8 cellular contexts compared by ENCODE assay signal in the genomic region with DNA sequence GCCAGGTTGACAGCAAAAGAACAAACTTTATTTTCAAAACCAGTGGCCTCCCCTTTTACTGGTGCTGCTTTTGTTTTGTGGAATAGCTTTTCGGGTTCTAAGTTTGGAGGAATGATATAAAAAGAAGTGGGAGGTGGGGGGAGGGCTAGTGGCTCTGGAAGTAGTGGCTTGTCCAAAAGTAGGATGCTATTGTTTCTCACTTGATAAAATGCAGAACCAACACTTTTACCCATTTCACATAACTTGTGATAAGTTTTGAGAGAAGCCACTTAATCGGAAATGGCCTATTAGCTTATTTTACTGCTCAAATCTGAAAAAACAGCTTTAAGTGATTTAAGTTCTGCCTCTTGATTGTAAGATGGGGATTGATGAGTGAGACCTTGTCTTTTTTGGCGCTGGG. TPM values are rescaled to one million over a fixed set of nuclear protein-coding genes. Genes with fewer than 3 reads are reported as not detected.
DNase-seq lines count a peak whose midpoint lies in the region; ATAC-seq and TF ChIP-seq lines count a peak whose summit lies in the region.

No MANE protein-coding gene starts in this region.

- H3K4me3 Mint-ChIP-seq in activated naive CD4-positive, alpha-beta T cell treated with anti-CD3 and anti-CD28 coated beads, Interleukin-2, amount 10 ng/mL, durations not matched to agents 7 days and 5 days = peak overlapping the region; percentile 100

- peak overlapping the region in 3 of 4 donors; percentile 63 to 82 (median 71) for H3K4me3 ChIP-seq in adrenal gland
- H3K4me3 ChIP-seq in lower leg skin (ENCODE audit: low read depth, poor library complexity, severe bottlenecking) = peak overlapping the region; percentile 61
- H3K4me3 ChIP-seq in upper lobe of left lung = peak overlapping the region; percentile 59 to 82 (median 64)

- H3K27me3 ChIP-seq in adrenal gland (no peaks in the 10 kb centered on the region), upper lobe of left lung (no peaks in the 10 kb centered on the region)

- H3K9me3 ChIP-seq in adrenal gland (replicated peaks in 1 of 3) (no peaks in the 10 kb centered on the region), upper lobe of left lung (no peaks in the 10 kb centered on the region)

- DNase-seq in activated naive CD4-positive, alpha-beta T cell treated with anti-CD3 and anti-CD28 coated beads, Interleukin-2, amount 10 ng/mL, durations not matched to agents 7 days and 5 days = no peak
- no peak for DNase-seq in activated naive CD4-positive, alpha-beta T cell (lab: John Stamatoyannopoulos, UW)
- DNase-seq in adrenal gland = no peak
- DNase-seq in lower leg skin (ENCODE audit: low spot score in 2 of 2) = no peak
- no peak for DNase-seq in upper lobe of left lung
- DNase-seq in NCI-H1048 (lab: John Stamatoyannopoulos, UW) = no peak

- no peaks in the 10 kb centered on the region for H3K36me3 ChIP-seq in adrenal gland (replicated peaks in 1 of 2)
- no peaks in the 10 kb centered on the region for H3K36me3 ChIP-seq in upper lobe of left lung

- TF ChIP-seq POLR2A in adrenal gland (IDR thresholded peaks at IDR 0.05) = no peak
- TF ChIP-seq POLR2A in lower leg skin (IDR thresholded peaks at IDR 0.05) = no peak
- no peak for TF ChIP-seq POLR2A in upper lobe of left lung (IDR thresholded peaks at IDR 0.05)
- no peak for TF ChIP-seq POLR2A in GM18505 (IDR thresholded peaks at IDR 0.05; ENCODE audit: borderline replicate concordance, extremely low read depth, insufficient read depth, insufficient read length)

- TF ChIP-seq CTCF in adrenal gland (IDR thresholded peaks at IDR 0.05) (no peak), lower leg skin (IDR thresholded peaks at IDR 0.05) (no peak), upper lobe of left lung (IDR thresholded peaks at IDR 0.05) (no peak)

- CTCF ChIA-PET in activated naive CD4-positive, alpha-beta T cell treated with anti-CD3 and anti-CD28 coated beads, Interleukin-2, amount 10 ng/mL, durations not matched to agents 7 days and 5 days (lab: Charles Lee) = interaction anchor here (1.2 kb wide), 1 partner anchor 60 kb away, joined by 3 read pairs; no protein-coding TSS in a partner anchor

- H3K9me3 Mint-ChIP-seq in activated naive CD4-positive, alpha-beta T cell treated with anti-CD3 and anti-CD28 coated beads, Interleukin-2, amount 10 ng/mL, durations not matched to agents 7 days and 5 days = peaks cover 5% of the 10 kb centered on the region

- peaks cover 11 to 23% of the 10 kb centered on the region in 2 donors for H3K4me1 ChIP-seq in adrenal gland (replicated peaks in 1 of 2)
- H3K4me1 ChIP-seq in upper lobe of left lung = peaks cover 16 to 25% (median 19%) of the 10 kb centered on the region in 4 donors

- H3K36me3 Mint-ChIP-seq in activated naive CD4-positive, alpha-beta T cell treated with anti-CD3 and anti-CD28 coated beads, Interleukin-2, amount 10 ng/mL, durations not matched to agents 7 days and 5 days = peaks cover 17% of the 10 kb centered on the region

- WGBS in adrenal gland, 4 donors = 29 to 37% (median 36%) methylated on average over 3 of the region's 3 CpGs
- 17 to 31% methylated on average over 3 of the region's 3 CpGs for WGBS in lower leg skin, 2 donors
- WGBS in upper lobe of left lung, 2 donors = 14 to 23% methylated on average over 3 of the region's 3 CpGs

- no peaks in the 10 kb centered on the region for H3K27me3 Mint-ChIP-seq in activated naive CD4-positive, alpha-beta T cell treated with anti-CD3 and anti-CD28 coated beads, Interleukin-2, amount 10 ng/mL, durations not matched to agents 7 days and 5 days

- peak overlapping the region in 3 of 5 donors; percentile 78 to 87 (median 82) for H3K27ac ChIP-seq in adrenal gland
- peak overlapping the region; percentile 87 to 94 (median 91) for H3K27ac ChIP-seq in upper lobe of left lung

- intact Hi-C loops in adrenal gland (cut with DNase I) = loop anchor here in 1 of 2 donors (5.0 kb wide), 1 partner anchor 57 kb away; no protein-coding TSS in a partner anchor
- intact Hi-C loops in lower leg skin (cut with DNase I; ENCODE audit: low total_unique reads) = no loop called here

- no peak for TF ChIP-seq EP300 in upper lobe of left lung (IDR thresholded peaks at IDR 0.05)

- no peak for ATAC-seq in upper lobe of left lung (ENCODE audit: low FRiP score in 2 of 2)
- no peak for ATAC-seq in GM18505 (IDR thresholded peaks at IDR 0.05; ENCODE audit: unreplicated experiment)
- ATAC-seq in HG02588 (IDR thresholded peaks at IDR 0.05; ENCODE audit: unreplicated experiment) = no peak

- peaks cover 40% of the 10 kb centered on the region for H3K4me1 Mint-ChIP-seq in activated naive CD4-positive, alpha-beta T cell treated with anti-CD3 and anti-CD28 coated beads, Interleukin-2, amount 10 ng/mL, durations not matched to agents 7 days and 5 days

- H3K27ac Mint-ChIP-seq in activated naive CD4-positive, alpha-beta T cell treated with anti-CD3 and anti-CD28 coated beads, Interleukin-2, amount 10 ng/mL, durations not matched to agents 7 days and 5 days = peak overlapping the region; percentile 97

RNA-seq across cellular contexts. Expression of gene STK38L, which starts 1.0 kb away (rescaled TPM):
- total RNA-seq in adrenal gland (100 to 1,000 TPM in 1 of 8 donors, 10 to 100 TPM in 7; 12.5 to 298 (median 31.1) TPM), lower leg skin (10 to 100 TPM; 19.1 to 39.2 (median 27.1) TPM), upper lobe of left lung (10 to 100 TPM; 11.1 to 31.7 (median 17.6) TPM)
- 10 to 100 TPM; 10.2 to 15.4 (median 10.9) TPM for polyA plus RNA-seq in adrenal gland
